ENCODE assay signal across 1 cellular context in genomic region chr6:1468126-1468525, GRCh38.
TF ChIP-seq lines count a peak whose summit lies in the region.

No MANE protein-coding gene starts in this region.

TF ChIP-seq in GM12878, 131 proteins besides CTCF, POLR2A, EP300 and RAD21 (continued from another document):
- TF ChIP-seq, protein P1, sequence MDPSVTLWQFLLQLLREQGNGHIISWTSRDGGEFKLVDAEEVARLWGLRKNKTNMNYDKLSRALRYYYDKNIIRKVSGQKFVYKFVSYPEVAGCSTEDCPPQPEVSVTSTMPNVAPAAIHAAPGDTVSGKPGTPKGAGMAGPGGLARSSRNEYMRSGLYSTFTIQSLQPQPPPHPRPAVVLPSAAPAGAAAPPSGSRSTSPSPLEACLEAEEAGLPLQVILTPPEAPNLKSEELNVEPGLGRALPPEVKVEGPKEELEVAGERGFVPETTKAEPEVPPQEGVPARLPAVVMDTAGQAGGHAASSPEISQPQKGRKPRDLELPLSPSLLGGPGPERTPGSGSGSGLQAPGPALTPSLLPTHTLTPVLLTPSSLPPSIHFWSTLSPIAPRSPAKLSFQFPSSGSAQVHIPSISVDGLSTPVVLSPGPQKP (IDR thresholded peaks at IDR 0.05; ENCODE audit: low read depth, low read length), result no peak
- TF ChIP-seq POLR2AphosphoS5 (IDR thresholded peaks at IDR 0.05; ENCODE audit: low read length) (no peak), CEBPB (IDR thresholded peaks at IDR 0.05; ENCODE audit: borderline replicate concordance in 1 of 2, low read depth in 2 of 2, low read length in 2 of 2) (no peak), SPI1 (IDR thresholded peaks at IDR 0.05; ENCODE audit: borderline replicate concordance, insufficient read depth, low read depth, low read length) (0 out of 2 replicates have a peak, but pooled peaks have one; percentile 16), JUND (IDR thresholded peaks at IDR 0.05; ENCODE audit: low read depth, low read length) (no peak), NKRF (conservative IDR thresholded peaks at IDR 0.05) (no peak), PAX8 (IDR thresholded peaks at IDR 0.05) (no peak), POU2F2 (IDR thresholded peaks at IDR 0.05; ENCODE audit: borderline replicate concordance, low read depth, low read length) (peak; percentile 62; the same call in 1 of the 3 replicates), POLR2AphosphoS2 (IDR thresholded peaks at IDR 0.05; ENCODE audit: low read depth, low read length) (no peak), BHLHE40 (IDR thresholded peaks at IDR 0.05; ENCODE audit: borderline replicate concordance in 1 of 2, low read depth in 2 of 2, low read length in 1 of 2) (0 out of 4 replicates have a peak, but pooled peaks of 1 of the 2 experiments have one; percentile 5), HDGF (IDR thresholded peaks at IDR 0.05) (no peak), RUNX3 (IDR thresholded peaks at IDR 0.05; ENCODE audit: low read length) (no peak), WRNIP1 (IDR thresholded peaks at IDR 0.05; ENCODE audit: borderline replicate concordance, low read depth, low read length) (no peak), SMC3 (IDR thresholded peaks at IDR 0.05; ENCODE audit: borderline replicate concordance, low read length) (no peak), MTA2 (IDR thresholded peaks at IDR 0.05; ENCODE audit: low read depth) (peak; percentile 34; the same call in 1 of the 2 replicates), SREBF2 (IDR thresholded peaks at IDR 0.05; ENCODE audit: low read length) (no peak), KDM1A (IDR thresholded peaks at IDR 0.05; ENCODE audit: borderline replicate concordance) (no peak), CREB1 (IDR thresholded peaks at IDR 0.05; ENCODE audit: low read depth) (no peak), CHD2 (IDR thresholded peaks at IDR 0.05; ENCODE audit: borderline replicate concordance, low read depth, low read length) (no peak), NR2F1 (conservative IDR thresholded peaks at IDR 0.05) (no peak), EZH2 (IDR thresholded peaks at IDR 0.05; ENCODE audit: borderline replicate concordance, control insufficient read depth, low read depth, low read length) (no peak), RCOR1 (conservative IDR thresholded peaks at IDR 0.05; ENCODE audit: low read depth, low read length) (no peak), GATAD2B (conservative IDR thresholded peaks at IDR 0.05; ENCODE audit: low read depth) (no peak), RAD51 (IDR thresholded peaks at IDR 0.05) (no peak), FOXM1 (IDR thresholded peaks at IDR 0.05; ENCODE audit: low read depth, low read length) (no peak)
- TF ChIP-seq, protein P2, sequence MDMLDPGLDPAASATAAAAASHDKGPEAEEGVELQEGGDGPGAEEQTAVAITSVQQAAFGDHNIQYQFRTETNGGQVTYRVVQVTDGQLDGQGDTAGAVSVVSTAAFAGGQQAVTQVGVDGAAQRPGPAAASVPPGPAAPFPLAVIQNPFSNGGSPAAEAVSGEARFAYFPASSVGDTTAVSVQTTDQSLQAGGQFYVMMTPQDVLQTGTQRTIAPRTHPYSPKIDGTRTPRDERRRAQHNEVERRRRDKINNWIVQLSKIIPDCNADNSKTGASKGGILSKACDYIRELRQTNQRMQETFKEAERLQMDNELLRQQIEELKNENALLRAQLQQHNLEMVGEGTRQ (IDR thresholded peaks at IDR 0.05; ENCODE audit: borderline replicate concordance, low read depth, low read length), result no peak
- TF ChIP-seq, protein P3, sequence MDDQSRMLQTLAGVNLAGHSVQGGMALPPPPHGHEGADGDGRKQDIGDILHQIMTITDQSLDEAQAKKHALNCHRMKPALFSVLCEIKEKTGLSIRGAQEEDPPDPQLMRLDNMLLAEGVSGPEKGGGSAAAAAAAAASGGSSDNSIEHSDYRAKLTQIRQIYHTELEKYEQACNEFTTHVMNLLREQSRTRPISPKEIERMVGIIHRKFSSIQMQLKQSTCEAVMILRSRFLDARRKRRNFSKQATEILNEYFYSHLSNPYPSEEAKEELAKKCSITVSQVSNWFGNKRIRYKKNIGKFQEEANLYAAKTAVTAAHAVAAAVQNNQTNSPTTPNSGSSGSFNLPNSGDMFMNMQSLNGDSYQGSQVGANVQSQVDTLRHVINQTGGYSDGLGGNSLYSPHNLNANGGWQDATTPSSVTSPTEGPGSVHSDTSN (IDR thresholded peaks at IDR 0.05; ENCODE audit: insufficient replicate concordance, low read depth, low read length), result no peak
- TF ChIP-seq, protein P4, sequence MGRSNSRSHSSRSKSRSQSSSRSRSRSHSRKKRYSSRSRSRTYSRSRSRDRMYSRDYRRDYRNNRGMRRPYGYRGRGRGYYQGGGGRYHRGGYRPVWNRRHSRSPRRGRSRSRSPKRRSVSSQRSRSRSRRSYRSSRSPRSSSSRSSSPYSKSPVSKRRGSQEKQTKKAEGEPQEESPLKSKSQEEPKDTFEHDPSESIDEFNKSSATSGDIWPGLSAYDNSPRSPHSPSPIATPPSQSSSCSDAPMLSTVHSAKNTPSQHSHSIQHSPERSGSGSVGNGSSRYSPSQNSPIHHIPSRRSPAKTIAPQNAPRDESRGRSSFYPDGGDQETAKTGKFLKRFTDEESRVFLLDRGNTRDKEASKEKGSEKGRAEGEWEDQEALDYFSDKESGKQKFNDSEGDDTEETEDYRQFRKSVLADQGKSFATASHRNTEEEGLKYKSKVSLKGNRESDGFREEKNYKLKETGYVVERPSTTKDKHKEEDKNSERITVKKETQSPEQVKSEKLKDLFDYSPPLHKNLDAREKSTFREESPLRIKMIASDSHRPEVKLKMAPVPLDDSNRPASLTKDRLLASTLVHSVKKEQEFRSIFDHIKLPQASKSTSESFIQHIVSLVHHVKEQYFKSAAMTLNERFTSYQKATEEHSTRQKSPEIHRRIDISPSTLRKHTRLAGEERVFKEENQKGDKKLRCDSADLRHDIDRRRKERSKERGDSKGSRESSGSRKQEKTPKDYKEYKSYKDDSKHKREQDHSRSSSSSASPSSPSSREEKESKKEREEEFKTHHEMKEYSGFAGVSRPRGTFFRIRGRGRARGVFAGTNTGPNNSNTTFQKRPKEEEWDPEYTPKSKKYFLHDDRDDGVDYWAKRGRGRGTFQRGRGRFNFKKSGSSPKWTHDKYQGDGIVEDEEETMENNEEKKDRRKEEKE (IDR thresholded peaks at IDR 0.05), result no peak
- TF ChIP-seq, protein P5, sequence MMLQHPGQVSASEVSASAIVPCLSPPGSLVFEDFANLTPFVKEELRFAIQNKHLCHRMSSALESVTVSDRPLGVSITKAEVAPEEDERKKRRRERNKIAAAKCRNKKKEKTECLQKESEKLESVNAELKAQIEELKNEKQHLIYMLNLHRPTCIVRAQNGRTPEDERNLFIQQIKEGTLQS (IDR thresholded peaks at IDR 0.05; ENCODE audit: borderline replicate concordance, extremely low read depth, low read depth, low read length), result no peak
TF ChIP-seq in GM12878: peak in this region for 6.
